ENCODE assay signal across 29 cellular contexts in genomic region chr2:80971-81736, GRCh38. TPM values are rescaled to one million over a fixed set of nuclear protein-coding genes. Genes with fewer than 3 reads are reported as not detected.
"Had no signal": no experiment of that assay in that cellular context is flagged by ENCODE, and none has a peak within 500 bp of the region (broad histone marks: within the 10 kb centered on the region; RNA-seq: fewer than 3 reads in every experiment).

No MANE protein-coding gene starts in this region.

- H3K4me1 ChIP-seq: colonic mucosa, gastroesophageal sphincter, left ventricle myocardium inferior, suprapubic skin, tibial artery had no signal

- H3K4me3 ChIP-seq: colonic mucosa, gastroesophageal sphincter, left ventricle myocardium inferior, mucosa of descending colon, skin epidermis, suprapubic skin, tibial artery had no signal

- H3K27me3 ChIP-seq: colonic mucosa had no signal

- H3K36me3 ChIP-seq: colonic mucosa, gastroesophageal sphincter, left ventricle myocardium inferior, suprapubic skin, tibial artery had no signal

- DNase-seq: activated CD4-positive, alpha-beta memory T cell treated with anti-CD3 and anti-CD28 coated beads, Interleukin-2, amount 10 ng/mL, durations not matched to agents 7 days and 5 days; activated CD4-positive, alpha-beta T cell treated with anti-CD3 and anti-CD28 coated beads, Interleukin-2, amount 10 ng/mL, durations not matched to agents 24 days and 14 days; activated CD4-positive, CD25-positive, alpha-beta regulatory T cell treated with anti-CD3 and anti-CD28 coated beads, Interleukin-2, amount 50 U/mL, for 72 hours; activated CD8-positive, alpha-beta memory T cell treated with anti-CD3 and anti-CD28 coated beads, Interleukin-2, amount 50 U/mL, for 48 hours; activated naive CD4-positive, alpha-beta T cell; activated T-cell treated with anti-CD3 and anti-CD28 coated beads, Interleukin-2, amount 50 U/mL, for 24 hours; cerebellar nuclear complex; colonic mucosa; effector CD8-positive, alpha-beta T cell; erythroblast; hippocampal formation; immature natural killer cell; left ventricle myocardium inferior; mucosa of descending colon; posterior cingulate gyrus; stimulated activated CD4-positive, alpha-beta T cell treated with anti-CD3 and anti-CD28 coated beads, Interleukin-1b, Interleukin-23, amount 100 ng/mL, for 48 hours; stimulated activated naive CD4-positive, alpha-beta T cell; T-helper 2 cell; tibial artery had no signal

- ATAC-seq: activated naive CD4-positive, alpha-beta T cell treated with anti-CD3 and anti-CD28 coated beads, Interleukin-2, amount 50 U/mL, for 72 hours; activated T-helper 17 cell treated with anti-CD3 and anti-CD28 coated beads, Interleukin-2, amount 50 U/mL, for 72 hours; gastroesophageal sphincter; mucosa of descending colon; natural killer cell treated with Interleukin-12 subunit alpha and Interleukin-12 subunit beta and Interleukin-15 and Interleukin-18, amount 100 ng/mL, for 72 hours; sciatic nerve had no signal

- H3K9me3 ChIP-seq: colonic mucosa, gastroesophageal sphincter, left ventricle myocardium inferior, mucosa of descending colon, suprapubic skin, tibial artery had no signal

- H3K27ac ChIP-seq: colonic mucosa, gastroesophageal sphincter, left ventricle myocardium inferior, skin epidermis, suprapubic skin, tibial artery had no signal

RNA-seq across cellular contexts. Expression of gene FAM110C, which starts 34.8 kb away (rescaled TPM):
- total RNA-seq: fibroblast of lung, fibroblast of villous mesenchyme, myocyte had no signal
- polyA plus RNA-seq: fibroblast of lung had no signal
